Comparison of ENCODE assay signal across 23 cellular contexts in genomic region chr5:179260324-179261070, GRCh38.
DNase-seq lines count a peak whose midpoint lies in the region; ATAC-seq and TF ChIP-seq lines count a peak whose summit lies in the region.
"Had no signal": no experiment of that assay in that cellular context is flagged by ENCODE, and none has a peak within 500 bp of the region (broad histone marks: within the 10 kb centered on the region; RNA-seq: fewer than 3 reads in every experiment).

No MANE protein-coding gene starts in this region.

- no peak overlapping the region for H2AFZ ChIP-seq in neural progenitor cell (replicated peaks)

- no peak overlapping the region for H3K4me3 Mint-ChIP-seq in activated CD4-positive, alpha-beta memory T cell treated with anti-CD3 and anti-CD28 coated beads for 36 hours
- H3K4me3 Mint-ChIP-seq in activated CD4-positive, alpha-beta memory T cell treated with anti-CD3 and anti-CD28 coated beads, Interleukin-2, amount 10 ng/mL, durations not matched to agents 7 days and 5 days = no peak overlapping the region
- H3K4me3 Mint-ChIP-seq in WTC11 (no peak overlapping the region), nephron (no peak overlapping the region), neural progenitor cell (no peak overlapping the region)
- H3K4me3 Mint-ChIP-seq: activated CD4-positive, alpha-beta T cell treated with anti-CD3 and anti-CD28 coated beads, Interleukin-2, amount 10 ng/mL, durations not matched to agents 7 days and 5 days; CD4-positive, alpha-beta T cell; effector memory CD8-positive, alpha-beta T cell; H9; IgD-negative memory B cell; nephron progenitor cell; T-helper 1 cell treated with Interleukin-12 subunit alpha and Interleukin-12 subunit beta and Interleukin-4 antibody, amounts not matched to agents 30 μg/mL and 1 μg/mL, for 36 hours had no signal

- H3K36me3 ChIP-seq in suprapubic skin (no peaks in the 10 kb centered on the region), neural progenitor cell (no peaks in the 10 kb centered on the region)
- H3K36me3 ChIP-seq: brain microvascular endothelial cell had no signal

- no peak for TF ChIP-seq POLR2A in suprapubic skin (IDR thresholded peaks at IDR 0.05)

- WGBS in suprapubic skin = 90% methylated on average over 27 of the region's 27 CpGs

- TF ChIP-seq CTCF in WTC11 (IDR thresholded peaks at IDR 0.05) (no peak), nephron (IDR thresholded peaks at IDR 0.05; ENCODE audit: unreplicated experiment in 3 of 3) (no peak), suprapubic skin (IDR thresholded peaks at IDR 0.05) (no peak), neural progenitor cell (IDR thresholded peaks at IDR 0.05) (no peak), foreskin fibroblast (IDR thresholded peaks at IDR 0.05; ENCODE audit: low read depth, low read length) (no peak), GM10266 (IDR thresholded peaks at IDR 0.05; ENCODE audit: control insufficient read depth, insufficient read depth, low read depth, missing control alignments) (no peak)

- H3K4me1 ChIP-seq in suprapubic skin (peaks cover 22% of the 10 kb centered on the region), neural progenitor cell (peaks cover 10% of the 10 kb centered on the region)

- peaks cover 12% of the 10 kb centered on the region for H3K27me3 ChIP-seq in suprapubic skin
- no peaks in the 10 kb centered on the region for H3K27me3 ChIP-seq in neural progenitor cell
- H3K27me3 ChIP-seq: brain microvascular endothelial cell had no signal

- H3K9ac ChIP-seq in neural progenitor cell = no peak overlapping the region

- H3K79me2 ChIP-seq in neural progenitor cell (ENCODE audit: low read depth) = no peaks in the 10 kb centered on the region

- H3K4me1 Mint-ChIP-seq in activated CD4-positive, alpha-beta memory T cell treated with anti-CD3 and anti-CD28 coated beads for 36 hours (ENCODE audit: low read depth) = no peaks in the 10 kb centered on the region
- no peaks in the 10 kb centered on the region for H3K4me1 Mint-ChIP-seq in activated CD4-positive, alpha-beta memory T cell treated with anti-CD3 and anti-CD28 coated beads, Interleukin-2, amount 10 ng/mL, durations not matched to agents 7 days and 5 days
- peaks cover 8% of the 10 kb centered on the region for H3K4me1 Mint-ChIP-seq in WTC11
- peaks cover 66% of the 10 kb centered on the region for H3K4me1 Mint-ChIP-seq in nephron
- peaks cover 25% of the 10 kb centered on the region for H3K4me1 Mint-ChIP-seq in neural progenitor cell
- H3K4me1 Mint-ChIP-seq: activated CD4-positive, alpha-beta T cell treated with anti-CD3 and anti-CD28 coated beads, Interleukin-2, amount 10 ng/mL, durations not matched to agents 7 days and 5 days had no signal

- POLR2A ChIA-PET in activated CD4-positive, alpha-beta memory T cell treated with anti-CD3 and anti-CD28 coated beads for 36 hours (lab: Charles Lee) = no interaction called here
- POLR2A ChIA-PET in activated CD4-positive, alpha-beta memory T cell treated with anti-CD3 and anti-CD28 coated beads, Interleukin-2, amount 10 ng/mL, durations not matched to agents 7 days and 5 days (lab: Charles Lee) = no interaction called here
- POLR2A ChIA-PET in WTC11 (lab: Charles Lee) = no interaction called here

- H3K27ac Mint-ChIP-seq in activated CD4-positive, alpha-beta memory T cell treated with anti-CD3 and anti-CD28 coated beads for 36 hours = no peak overlapping the region
- no peak overlapping the region for H3K27ac Mint-ChIP-seq in activated CD4-positive, alpha-beta memory T cell treated with anti-CD3 and anti-CD28 coated beads, Interleukin-2, amount 10 ng/mL, durations not matched to agents 7 days and 5 days
- peak overlapping the region; percentile 66; the same call in 1 of the 2 replicates for H3K27ac Mint-ChIP-seq in WTC11
- peak overlapping the region in 2 of 3 experiments; percentile 35 to 67 for H3K27ac Mint-ChIP-seq in nephron
- no peak overlapping the region for H3K27ac Mint-ChIP-seq in neural progenitor cell
- H3K27ac Mint-ChIP-seq: activated CD4-positive, alpha-beta T cell treated with anti-CD3 and anti-CD28 coated beads, Interleukin-2, amount 10 ng/mL, durations not matched to agents 7 days and 5 days; CD4-positive, alpha-beta T cell; effector memory CD8-positive, alpha-beta T cell; H9; IgD-negative memory B cell; nephron progenitor cell; progenitor cell of endocrine pancreas; T-helper 1 cell treated with Interleukin-12 subunit alpha and Interleukin-12 subunit beta and Interleukin-4 antibody, amounts not matched to agents 30 μg/mL and 1 μg/mL, for 36 hours had no signal

- no peaks in the 10 kb centered on the region for H3K36me3 Mint-ChIP-seq in activated CD4-positive, alpha-beta memory T cell treated with anti-CD3 and anti-CD28 coated beads for 36 hours
- no peaks in the 10 kb centered on the region for H3K36me3 Mint-ChIP-seq in activated CD4-positive, alpha-beta memory T cell treated with anti-CD3 and anti-CD28 coated beads, Interleukin-2, amount 10 ng/mL, durations not matched to agents 7 days and 5 days (ENCODE audit: low read depth)
- H3K36me3 Mint-ChIP-seq in WTC11 = no peaks in the 10 kb centered on the region
- H3K36me3 Mint-ChIP-seq in nephron (ENCODE audit: low read depth) = no peaks in the 10 kb centered on the region
- no peaks in the 10 kb centered on the region for H3K36me3 Mint-ChIP-seq in neural progenitor cell
- H3K36me3 Mint-ChIP-seq: IgD-negative memory B cell had no signal

- no peak overlapping the region for H3K4me2 ChIP-seq in neural progenitor cell

- no peak overlapping the region for H3K27ac ChIP-seq in suprapubic skin
- no peak overlapping the region for H3K27ac ChIP-seq in neural progenitor cell
- H3K27ac ChIP-seq: brain microvascular endothelial cell had no signal

- no peak for ATAC-seq in WTC11
- ATAC-seq: effector memory CD8-positive, alpha-beta T cell; esophagus mucosa had no signal

- CTCF ChIA-PET in activated CD4-positive, alpha-beta memory T cell treated with anti-CD3 and anti-CD28 coated beads for 36 hours (lab: Charles Lee) = no interaction called here
- CTCF ChIA-PET in activated CD4-positive, alpha-beta memory T cell treated with anti-CD3 and anti-CD28 coated beads, Interleukin-2, amount 10 ng/mL, durations not matched to agents 7 days and 5 days (lab: Charles Lee) = no interaction called here
- CTCF ChIA-PET in WTC11 (lab: Charles Lee) = interaction anchor here (0.9 to 3.0 kb wide), 17 partner anchors 10 to 364 kb away, joined by 3 to 38 read pairs (median 4); partner anchors contain the start of gene ZFP2

- H3K4me3 ChIP-seq in suprapubic skin (no peak overlapping the region), neural progenitor cell (no peak overlapping the region), foreskin fibroblast (ENCODE audit: low read depth in 1 of 2, low read length in 2 of 2) (no peak overlapping the region)
- H3K4me3 ChIP-seq: skin epidermis had no signal

- H3K27me3 Mint-ChIP-seq in activated CD4-positive, alpha-beta memory T cell treated with anti-CD3 and anti-CD28 coated beads for 36 hours = no peaks in the 10 kb centered on the region
- H3K27me3 Mint-ChIP-seq in activated CD4-positive, alpha-beta memory T cell treated with anti-CD3 and anti-CD28 coated beads, Interleukin-2, amount 10 ng/mL, durations not matched to agents 7 days and 5 days = no peaks in the 10 kb centered on the region
- H3K27me3 Mint-ChIP-seq in WTC11 (ENCODE audit: low read depth) (no peaks in the 10 kb centered on the region), nephron (ENCODE audit: low read depth) (peaks cover 4% of the 10 kb centered on the region), neural progenitor cell (ENCODE audit: insufficient read depth, low read depth) (peaks cover 2% of the 10 kb centered on the region)
- H3K27me3 Mint-ChIP-seq: activated CD4-positive, alpha-beta T cell treated with anti-CD3 and anti-CD28 coated beads, Interleukin-2, amount 10 ng/mL, durations not matched to agents 7 days and 5 days; CD4-positive, alpha-beta T cell had no signal

- no peaks in the 10 kb centered on the region for H3K9me3 Mint-ChIP-seq in activated CD4-positive, alpha-beta memory T cell treated with anti-CD3 and anti-CD28 coated beads for 36 hours
- H3K9me3 Mint-ChIP-seq in activated CD4-positive, alpha-beta memory T cell treated with anti-CD3 and anti-CD28 coated beads, Interleukin-2, amount 10 ng/mL, durations not matched to agents 7 days and 5 days = no peaks in the 10 kb centered on the region
- H3K9me3 Mint-ChIP-seq in WTC11 = no peaks in the 10 kb centered on the region
- no peaks in the 10 kb centered on the region for H3K9me3 Mint-ChIP-seq in nephron
- H3K9me3 Mint-ChIP-seq in neural progenitor cell = no peaks in the 10 kb centered on the region
- H3K9me3 Mint-ChIP-seq: activated CD4-positive, alpha-beta T cell treated with anti-CD3 and anti-CD28 coated beads, Interleukin-2, amount 10 ng/mL, durations not matched to agents 7 days and 5 days; CD4-positive, alpha-beta T cell; effector memory CD8-positive, alpha-beta T cell; H9; IgD-negative memory B cell; nephron progenitor cell; T-helper 1 cell treated with Interleukin-12 subunit alpha and Interleukin-12 subunit beta and Interleukin-4 antibody, amounts not matched to agents 30 μg/mL and 1 μg/mL, for 36 hours had no signal

- H3K9me3 ChIP-seq in suprapubic skin (no peaks in the 10 kb centered on the region), neural progenitor cell (ENCODE audit: low read depth) (no peaks in the 10 kb centered on the region)

- intact Hi-C loops in activated CD4-positive, alpha-beta memory T cell treated with anti-CD3 and anti-CD28 coated beads for 36 hours (cut with micrococcal nuclease) = no loop called here

- H3F3A ChIP-seq in neural progenitor cell (ENCODE audit: low read depth) = no peaks in the 10 kb centered on the region

- TF ChIP-seq EP300 in suprapubic skin (IDR thresholded peaks at IDR 0.05) = no peak

- no peaks in the 10 kb centered on the region for H4K20me1 ChIP-seq in neural progenitor cell (ENCODE audit: low read depth)

- DNase-seq in activated CD4-positive, alpha-beta memory T cell treated with anti-CD3 and anti-CD28 coated beads for 36 hours = peak; percentile 5
- DNase-seq in activated CD4-positive, alpha-beta memory T cell treated with anti-CD3 and anti-CD28 coated beads, Interleukin-2, amount 10 ng/mL, durations not matched to agents 7 days and 5 days = no peak
- DNase-seq in WTC11 (ENCODE audit: low spot score) (peak; percentile 8), suprapubic skin (ENCODE audit: low spot score in 2 of 2) (peak; percentile 42 to 76), neural progenitor cell (ENCODE audit: low spot score) (no peak), foreskin fibroblast (no peak), GM10266 (ENCODE audit: extremely low spot score) (no peak)
- DNase-seq: activated CD4-positive, alpha-beta T cell treated with anti-CD3 and anti-CD28 coated beads, Interleukin-2, amount 10 ng/mL, durations not matched to agents 7 days and 5 days; activated naive CD4-positive, alpha-beta T cell treated with Interleukin-2 at 50 U/mL for 16 hours; brain microvascular endothelial cell; effector memory CD8-positive, alpha-beta T cell; NCI-H1105 treated with DMSO at 0.1 percent for 48 hours; NCI-H2029; NCI-H526 treated with DMSO at 0.1 percent for 48 hours had no signal

TF ChIP-seq in WTC11, 78 proteins besides CTCF, POLR2A, EP300 and RAD21 (continues in another document):
- TF ChIP-seq, protein P1, sequence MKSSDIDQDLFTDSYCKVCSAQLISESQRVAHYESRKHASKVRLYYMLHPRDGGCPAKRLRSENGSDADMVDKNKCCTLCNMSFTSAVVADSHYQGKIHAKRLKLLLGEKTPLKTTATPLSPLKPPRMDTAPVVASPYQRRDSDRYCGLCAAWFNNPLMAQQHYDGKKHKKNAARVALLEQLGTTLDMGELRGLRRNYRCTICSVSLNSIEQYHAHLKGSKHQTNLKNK (CRISPR knock-in tag; IDR thresholded peaks at IDR 0.05) = no peak

Comparison
In these comparisons a context has a peak if more than half of its experiments do, and no peak if none do; other contexts are left out.
1. DNase-seq: peak in activated CD4-positive, alpha-beta memory T cell treated with anti-CD3 and anti-CD28 coated beads for 36 hours (single experiment), WTC11 (single experiment) and suprapubic skin (2 of 2); none in activated CD4-positive, alpha-beta memory T cell treated with anti-CD3 and anti-CD28 coated beads, Interleukin-2, amount 10 ng/mL, durations not matched to agents 7 days and 5 days (single experiment), neural progenitor cell (single experiment), foreskin fibroblast (0 of 2) and GM10266 (single experiment).
2. H3K27ac Mint-ChIP-seq: peak in WTC11 (single experiment) and nephron (2 of 3); none in activated CD4-positive, alpha-beta memory T cell treated with anti-CD3 and anti-CD28 coated beads for 36 hours (single experiment), activated CD4-positive, alpha-beta memory T cell treated with anti-CD3 and anti-CD28 coated beads, Interleukin-2, amount 10 ng/mL, durations not matched to agents 7 days and 5 days (single experiment) and neural progenitor cell (single experiment).